8 cellular contexts compared by ENCODE assay signal in genomic region chr1:246506785-246507639, GRCh38. TPM values are rescaled to one million over a fixed set of nuclear protein-coding genes. Genes with fewer than 3 reads are reported as not detected.
DNase-seq lines count a peak whose midpoint lies in the region; ATAC-seq and TF ChIP-seq lines count a peak whose summit lies in the region.

SMYD3 (minus strand) TSS chr1:246507279.

- DNase-seq in NCI-H526 (lab: John Stamatoyannopoulos, UW) (peak; percentile 53 to 84), ecto neural progenitor cell (ENCODE audit: low spot score) (peak; percentile 91), lung microvascular endothelial cell (ENCODE audit: low read depth in 2 of 2) (peak; percentile 82 to 85)
- DNase-seq in activated CD4-positive, alpha-beta T cell treated with anti-CD3 and anti-CD28 coated beads, Interleukin-2, amount 50 U/mL, for 4 hours = peak; percentile 65 to 68
- peak; percentile 48 to 61 (median 54) for DNase-seq in stimulated activated CD4-positive, alpha-beta T cell treated with anti-CD3 and anti-CD28 coated beads, TNF-alpha, amount 100 ng/mL, for 48 hours (ENCODE audit: low read depth in 3 of 3)

- H3K27ac ChIP-seq in C4-2B = peak within 1 kb of the TSS; percentile 64

- peak; percentile 90 for ATAC-seq in GM19324 (IDR thresholded peaks at IDR 0.05; ENCODE audit: low FRiP score, unreplicated experiment)
- ATAC-seq in HG03460 (IDR thresholded peaks at IDR 0.05; ENCODE audit: unreplicated experiment) = peak; percentile 85

- no peak; the same call in 1 of the 2 replicates for TF ChIP-seq CTCF in C4-2B (conservative IDR thresholded peaks at IDR 0.05)

RNA-seq across cellular contexts. Expression of gene SMYD3, which starts in this region (rescaled TPM):
- total RNA-seq in lung microvascular endothelial cell = 16.3 and 17.3 TPM in 2 replicates

Comparison
In these comparisons a context has a peak if more than half of its experiments do, and no peak if none do; other contexts are left out.
1. Peak in every context shown above with its lines: DNase-seq, ATAC-seq and H3K27ac ChIP-seq.